7 cellular contexts compared by ENCODE assay signal in the genomic region with DNA sequence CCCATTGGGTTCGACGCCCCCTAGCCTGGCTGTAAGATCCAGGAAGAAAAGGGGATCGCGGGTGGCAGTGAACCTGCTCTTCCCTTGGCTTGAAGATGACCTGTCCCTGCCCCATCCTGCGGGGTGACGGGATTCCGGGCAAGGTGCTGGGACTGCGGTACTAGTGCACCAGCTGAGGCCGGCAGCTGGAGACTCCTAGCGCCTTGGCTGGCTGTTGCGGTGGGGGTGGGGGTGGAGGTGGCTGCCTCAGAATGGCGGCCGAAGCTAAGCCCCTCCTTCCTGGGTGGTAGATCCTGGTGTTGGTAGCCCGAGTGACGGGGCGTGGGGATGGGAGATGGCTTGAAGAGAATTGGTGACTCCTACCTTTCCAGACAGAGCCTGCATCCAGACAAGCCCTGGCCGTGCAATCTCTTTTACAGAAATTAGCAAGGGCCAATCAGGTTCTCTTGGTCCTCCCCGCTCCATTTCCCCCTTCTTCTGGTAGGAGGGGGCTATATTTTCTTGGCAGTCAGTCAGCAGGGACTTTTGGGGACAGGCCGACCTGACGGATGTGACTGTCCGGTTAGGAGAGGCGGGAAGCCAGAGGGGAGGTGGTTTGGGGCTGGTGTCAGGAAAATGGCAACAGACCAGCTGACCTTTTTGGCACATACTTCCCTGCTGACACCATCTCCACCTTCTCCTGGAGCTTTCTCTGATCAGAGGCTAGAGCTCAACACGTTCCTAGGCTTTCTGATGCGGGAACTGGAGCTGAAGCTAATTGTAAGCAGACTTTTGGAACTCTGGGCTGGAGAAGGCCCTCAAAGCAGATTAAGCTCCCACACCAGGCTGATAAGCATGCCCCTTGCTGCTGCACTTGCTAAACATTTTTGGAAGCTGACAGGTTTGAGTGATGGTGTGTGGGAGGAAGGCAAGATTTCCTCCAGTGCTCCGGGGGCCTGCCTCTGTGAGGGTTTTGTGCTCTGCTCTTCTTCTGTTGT. TPM values are rescaled to one million over a fixed set of nuclear protein-coding genes. Genes with fewer than 3 reads are reported as not detected.
DNase-seq lines count a peak whose midpoint lies in the region; ATAC-seq and TF ChIP-seq lines count a peak whose summit lies in the region.

No MANE protein-coding gene starts in this region.

- in situ Hi-C loops in GM13977 (cut with MboI; ENCODE audit: low pct_unique_long_range_greater_than_20kb, low sequenced_read_pairs, unreplicated experiment): no loop called here

- H3K27me3 Mint-ChIP-seq in HFFc6 (ENCODE audit: insufficient read depth) (peaks cover 5% of the 10 kb centered on the region; the same call in 1 of the 2 replicates), endothelial cell (ENCODE audit: unreplicated experiment) (peaks cover 28% of the 10 kb centered on the region)

- H3K9me3 Mint-ChIP-seq in HFFc6 (no peaks in the 10 kb centered on the region), endothelial cell (ENCODE audit: unreplicated experiment) (no peaks in the 10 kb centered on the region)

- H3K36me3 Mint-ChIP-seq in HFFc6 (ENCODE audit: low read depth): peaks cover 26% of the 10 kb centered on the region; the same call in 1 of the 2 replicates
- H3K36me3 Mint-ChIP-seq in endothelial cell (ENCODE audit: low read depth, unreplicated experiment): peaks cover 3% of the 10 kb centered on the region

- H3K27ac Mint-ChIP-seq in HFFc6 (peak overlapping the region; percentile 96), endothelial cell (ENCODE audit: unreplicated experiment) (no peak overlapping the region)

- no peak for ATAC-seq in HG02840 (IDR thresholded peaks at IDR 0.05; ENCODE audit: low FRiP score, unreplicated experiment)

- H3K4me3 Mint-ChIP-seq in HFFc6 (peak overlapping the region; percentile 86), endothelial cell (ENCODE audit: unreplicated experiment) (no peak overlapping the region)

- DNase-seq in HFFc6 (peak; percentile 55), fibroblast of villous mesenchyme (ENCODE audit: low read depth) (peak; percentile 10), nucleus accumbens (lab: John Stamatoyannopoulos, UW) (peak in 36 of 56 donors; percentile 14 to 80 (median 49)), GM13977 (ENCODE audit: low spot score) (no peak), endothelial cell (ENCODE audit: low spot score) (no peak)

- H3K4me1 Mint-ChIP-seq in HFFc6 (ENCODE audit: low read depth): peaks cover 76% of the 10 kb centered on the region
- peaks cover 16% of the 10 kb centered on the region for H3K4me1 Mint-ChIP-seq in endothelial cell (ENCODE audit: unreplicated experiment)

- H3K4me3 ChIP-seq in WI38 (ENCODE audit: low read depth, low read length) (peak overlapping the region; percentile 82), fibroblast of villous mesenchyme (ENCODE audit: low read depth, low read length) (peak overlapping the region; percentile 69)

- TF ChIP-seq CTCF in HFFc6 (IDR thresholded peaks at IDR 0.05) (peak; percentile 12; the same call in 1 of the 2 replicates), WI38 (IDR thresholded peaks at IDR 0.05; ENCODE audit: low read depth, low read length) (no peak), fibroblast of villous mesenchyme (IDR thresholded peaks at IDR 0.05; ENCODE audit: insufficient read depth, low read depth, low read length) (no peak), GM13977 (IDR thresholded peaks at IDR 0.05; ENCODE audit: extremely low read depth, insufficient read depth, missing control alignments) (no peak), endothelial cell (IDR thresholded peaks at IDR 0.05; ENCODE audit: unreplicated experiment) (no peak)

RNA-seq across cellular contexts. Expression of a gene that starts 2.0 kb away (rescaled TPM):
- 10 to 100 TPM; 12.4 to 34.9 (median 31.8) TPM for total RNA-seq in HFFc6 (2021; fragmentation: NEBNext Ultra II Directional; extraction: Animal tissue kit (Norgen Biotek cat#: 25700))
- total RNA-seq in fibroblast of villous mesenchyme (11.2 and 11.3 TPM in 2 replicates), endothelial cell (ENCODE audit: unreplicated experiment) (15.6 TPM)

Comparison
In these comparisons a context has a peak if more than half of its experiments do, and no peak if none do; other contexts are left out.
1. DNase-seq: peak in HFFc6 (single experiment), fibroblast of villous mesenchyme (single experiment) and nucleus accumbens (36 of 56); none in GM13977 (single experiment) and endothelial cell (single experiment).